ENCODE assay signal across 9 cellular contexts in the genomic region with DNA sequence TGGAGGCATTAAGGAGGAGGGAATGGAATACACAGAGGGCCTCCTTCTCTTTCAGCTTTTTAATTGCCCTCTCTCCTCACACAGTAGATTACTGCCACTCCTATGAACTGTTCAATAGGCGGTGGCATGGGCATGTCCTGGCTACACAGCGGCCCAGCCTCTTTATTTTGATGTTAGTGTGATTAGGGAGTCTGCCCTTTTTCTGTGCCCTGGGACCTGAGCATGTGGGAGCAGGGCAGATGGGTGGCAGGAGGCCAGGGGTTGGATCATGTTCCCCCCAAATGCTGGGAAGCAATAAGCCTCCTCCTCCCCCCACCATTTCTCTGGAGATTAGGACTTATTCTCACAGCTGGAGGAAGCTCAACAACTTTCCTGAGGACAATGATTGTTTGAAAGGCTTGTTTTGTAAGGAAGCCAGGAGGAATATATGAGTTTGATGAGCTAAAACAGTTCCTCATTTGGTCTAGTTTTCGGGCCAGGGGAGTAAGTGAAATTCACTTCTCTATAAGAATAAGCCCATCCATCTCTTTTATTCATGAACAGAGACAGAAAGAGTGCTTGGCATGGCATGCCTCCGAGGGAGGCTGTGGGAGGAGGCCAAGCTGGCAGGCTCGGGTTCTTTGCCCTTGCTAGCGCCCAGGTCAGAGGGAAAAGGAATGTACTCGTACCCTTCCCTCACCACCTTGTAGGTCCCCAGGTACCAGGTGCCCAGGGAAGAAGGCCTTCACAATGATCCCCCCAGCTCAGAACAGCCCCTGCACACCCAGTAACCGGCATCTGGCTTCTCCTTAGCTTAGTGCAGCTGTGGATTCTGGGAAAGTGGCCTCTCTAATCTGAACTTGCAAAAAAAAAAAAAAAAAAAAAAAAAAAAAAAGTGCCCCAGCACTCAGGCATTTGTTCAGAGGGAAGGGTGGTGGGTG. TPM values are rescaled to one million over a fixed set of nuclear protein-coding genes. Genes with fewer than 3 reads are reported as not detected.
DNase-seq lines count a peak whose midpoint lies in the region; ATAC-seq, FAIRE-seq and TF ChIP-seq lines count a peak whose summit lies in the region.
"Had no signal": no experiment of that assay in that cellular context is flagged by ENCODE, and none has a peak within 500 bp of the region (broad histone marks: within the 10 kb centered on the region; RNA-seq: fewer than 3 reads in every experiment).

No MANE protein-coding gene starts in this region.

- CTCF ChIA-PET in naive thymus-derived CD4-positive, alpha-beta T cell (lab: Charles Lee): interaction anchor here (0.6 to 2.0 kb wide), 6 partner anchors 16 to 222 kb away, joined by 3 to 6 read pairs (median 4); a partner anchor contains a TSS

- peak overlapping the region in 28 of 59 donors; percentile 32 to 61 (median 53) for H3K4me3 ChIP-seq in dorsolateral prefrontal cortex
- H3K4me3 ChIP-seq in naive thymus-derived CD4-positive, alpha-beta T cell (ENCODE audit: low read length): peak overlapping the region; percentile 46
- H3K4me3 ChIP-seq in upper lobe of right lung: peak overlapping the region; percentile 51

- peaks cover 0 to 21% of the 10 kb centered on the region in 2 donors for H3K4me1 ChIP-seq in naive thymus-derived CD4-positive, alpha-beta T cell (ENCODE audit: control insufficient read depth in 2 of 2, insufficient read depth in 2 of 2, low read length in 2 of 2)
- H3K4me1 ChIP-seq in upper lobe of right lung: no peaks in the 10 kb centered on the region

- DNase-seq in natural killer cell (no peak), dorsolateral prefrontal cortex (no peak), upper lobe of right lung (no peak), GM12892 (ENCODE audit: insufficient read length) (no peak)
- no peak for DNase-seq in natural killer cell treated with Interleukin-12 subunit alpha and Interleukin-12 subunit beta and Interleukin-15 and Interleukin-18, amount 100 ng/mL, for 72 hours (ENCODE audit: low spot score)
- DNase-seq in naive thymus-derived CD4-positive, alpha-beta T cell: no peak

- no peaks in the 10 kb centered on the region for H3K36me3 ChIP-seq in naive thymus-derived CD4-positive, alpha-beta T cell (ENCODE audit: control insufficient read depth in 2 of 3, insufficient read depth in 3 of 3, low read length in 3 of 3)
- no peaks in the 10 kb centered on the region for H3K36me3 ChIP-seq in upper lobe of right lung

- POLR2A ChIA-PET in naive thymus-derived CD4-positive, alpha-beta T cell (lab: Charles Lee): interaction anchor here (0.5 to 6.2 kb wide), 10 partner anchors 8 to 1546 kb away, joined by 3 to 45 read pairs (median 4); a partner anchor contains a TSS

- peak overlapping the region in 1 of 2 donors; percentile 23 for H3K27ac Mint-ChIP-seq in natural killer cell
- H3K27ac Mint-ChIP-seq in natural killer cell treated with Interleukin-12 subunit alpha and Interleukin-12 subunit beta and Interleukin-15 and Interleukin-18, amount 100 ng/mL, for 72 hours: peak overlapping the region in 1 of 2 donors; percentile 18
- peak overlapping the region in 6 of 9 donors; percentile 32 to 85 (median 68) for H3K27ac Mint-ChIP-seq in naive thymus-derived CD4-positive, alpha-beta T cell

- no peaks in the 10 kb centered on the region for H3K9me3 Mint-ChIP-seq in natural killer cell
- peaks cover 2% of the 10 kb centered on the region for H3K9me3 Mint-ChIP-seq in natural killer cell treated with Interleukin-12 subunit alpha and Interleukin-12 subunit beta and Interleukin-15 and Interleukin-18, amount 100 ng/mL, for 72 hours
- peaks cover 0 to 2% (median 0%) of the 10 kb centered on the region in 11 donors for H3K9me3 Mint-ChIP-seq in naive thymus-derived CD4-positive, alpha-beta T cell

- H3K27me3 ChIP-seq in dorsolateral prefrontal cortex (no peaks in the 10 kb centered on the region), upper lobe of right lung (no peaks in the 10 kb centered on the region)
- H3K27me3 ChIP-seq in naive thymus-derived CD4-positive, alpha-beta T cell (ENCODE audit: control insufficient read depth in 2 of 2, insufficient read depth in 2 of 2, low read length in 2 of 2): no peaks in the 10 kb centered on the region

- H3K27ac ChIP-seq in dorsolateral prefrontal cortex (peak overlapping the region in 57 of 59 donors; percentile 41 to 100 (median 94)), upper lobe of right lung (no peak overlapping the region)
- no peak overlapping the region for H3K27ac ChIP-seq in naive thymus-derived CD4-positive, alpha-beta T cell (ENCODE audit: low read depth, low read length)

- ATAC-seq in natural killer cell: no peak
- no peak for ATAC-seq in natural killer cell treated with Interleukin-12 subunit alpha and Interleukin-12 subunit beta and Interleukin-15 and Interleukin-18, amount 100 ng/mL, for 72 hours
- no peak for ATAC-seq in naive thymus-derived CD4-positive, alpha-beta T cell
- ATAC-seq in upper lobe of right lung: no peak
- ATAC-seq in GM19452 (IDR thresholded peaks at IDR 0.05; ENCODE audit: unreplicated experiment): no peak
- ATAC-seq in HG03520 (IDR thresholded peaks at IDR 0.05; ENCODE audit: unreplicated experiment): no peak

- no peaks in the 10 kb centered on the region for H3K9me3 ChIP-seq in naive thymus-derived CD4-positive, alpha-beta T cell (ENCODE audit: control insufficient read depth in 2 of 3, low read length in 3 of 3)
- no peaks in the 10 kb centered on the region for H3K9me3 ChIP-seq in upper lobe of right lung

- H3K4me3 Mint-ChIP-seq in natural killer cell: peak overlapping the region; percentile 80
- H3K4me3 Mint-ChIP-seq in natural killer cell treated with Interleukin-12 subunit alpha and Interleukin-12 subunit beta and Interleukin-15 and Interleukin-18, amount 100 ng/mL, for 72 hours: no peak overlapping the region
- H3K4me3 Mint-ChIP-seq in naive thymus-derived CD4-positive, alpha-beta T cell: peak overlapping the region; percentile 65 to 85 (median 80)

- H3K36me3 Mint-ChIP-seq in natural killer cell: no peaks in the 10 kb centered on the region
- H3K36me3 Mint-ChIP-seq in natural killer cell treated with Interleukin-12 subunit alpha and Interleukin-12 subunit beta and Interleukin-15 and Interleukin-18, amount 100 ng/mL, for 72 hours: no peaks in the 10 kb centered on the region
- H3K36me3 Mint-ChIP-seq in naive thymus-derived CD4-positive, alpha-beta T cell: peaks cover 0 to 1% (median 0%) of the 10 kb centered on the region in 5 donors

- H3K27me3 Mint-ChIP-seq in natural killer cell (ENCODE audit: low read depth in 2 of 2): peaks cover 2 to 16% of the 10 kb centered on the region in 2 donors
- H3K27me3 Mint-ChIP-seq in natural killer cell treated with Interleukin-12 subunit alpha and Interleukin-12 subunit beta and Interleukin-15 and Interleukin-18, amount 100 ng/mL, for 72 hours: peaks cover 4 to 12% of the 10 kb centered on the region in 2 donors
- peaks cover 0 to 19% (median 0%) of the 10 kb centered on the region in 5 donors for H3K27me3 Mint-ChIP-seq in naive thymus-derived CD4-positive, alpha-beta T cell

- peaks cover 0 to 11% of the 10 kb centered on the region in 2 donors for H3K4me1 Mint-ChIP-seq in natural killer cell
- H3K4me1 Mint-ChIP-seq in natural killer cell treated with Interleukin-12 subunit alpha and Interleukin-12 subunit beta and Interleukin-15 and Interleukin-18, amount 100 ng/mL, for 72 hours (ENCODE audit: low read depth in 2 of 2): peaks cover 0 to 10% of the 10 kb centered on the region in 2 donors
- H3K4me1 Mint-ChIP-seq in naive thymus-derived CD4-positive, alpha-beta T cell: peaks cover 8 to 44% (median 40%) of the 10 kb centered on the region in 7 donors

- TF ChIP-seq POLR2A in GM12892 (IDR thresholded peaks at IDR 0.05; ENCODE audit: low read depth, low read length): no peak

- TF ChIP-seq CTCF in natural killer cell (IDR thresholded peaks at IDR 0.05) (no peak), dorsolateral prefrontal cortex (IDR thresholded peaks at IDR 0.05 in 54 of 56, conservative IDR thresholded peaks at IDR 0.05 in 2 of 56; ENCODE audit: low read depth in 1 of 56, partially characterized antibody in 56 of 56) (no peak), upper lobe of right lung (IDR thresholded peaks at IDR 0.05) (no peak)

- FAIRE-seq in GM12892 (lab: Jason Lieb, UNC): no peak

- intact Hi-C loops in natural killer cell (cut with micrococcal nuclease) (loop anchor here (2.0 kb wide), 1 partner anchor 43 kb away; no protein-coding TSS in a partner anchor), dorsolateral prefrontal cortex (cut with DNase I) (loop anchor here (5.0 to 10.0 kb wide), 2 partner anchors 43 to 45 kb away; no protein-coding TSS in a partner anchor), upper lobe of right lung (cut with DNase I) (no loop called here)
- intact Hi-C loops in naive thymus-derived CD4-positive, alpha-beta T cell (cut with micrococcal nuclease): loop anchor here (1.0 to 5.0 kb wide), 6 partner anchors 34 to 247 kb away; a partner anchor contains a TSS

RNA-seq across cellular contexts. Expression of a gene that starts 1.0 kb away (rescaled TPM):
- total RNA-seq in natural killer cell (not detected), dorsolateral prefrontal cortex (under 1 TPM in 18 of 120 experiments, not detected in 102; 0.27 to 0.80 (median 0.43) TPM), upper lobe of right lung (not detected)
- total RNA-seq in natural killer cell treated with Interleukin-12 subunit alpha and Interleukin-12 subunit beta and Interleukin-15 and Interleukin-18, amount 100 ng/mL, for 72 hours: not detected
- total RNA-seq in naive thymus-derived CD4-positive, alpha-beta T cell: not detected
- polyA plus RNA-seq in naive thymus-derived CD4-positive, alpha-beta T cell: not detected
- not detected for polyA plus RNA-seq in GM12892 (2012; ENCODE audit: missing spikeins)
- total RNA-seq: left lobe of liver had no signal

RNA-seq across cellular contexts. Expression of a gene that starts 15.8 kb away (rescaled TPM):
- not detected for total RNA-seq in natural killer cell
- total RNA-seq in natural killer cell treated with Interleukin-12 subunit alpha and Interleukin-12 subunit beta and Interleukin-15 and Interleukin-18, amount 100 ng/mL, for 72 hours: not detected
- total RNA-seq in dorsolateral prefrontal cortex: 100 to 1,000 TPM in 119 of 120 experiments, 10 to 100 TPM in 1; 70.8 to 353 (median 174) TPM
- not detected for total RNA-seq in naive thymus-derived CD4-positive, alpha-beta T cell
- not detected for polyA plus RNA-seq in naive thymus-derived CD4-positive, alpha-beta T cell
- total RNA-seq in upper lobe of right lung: 0.14 TPM
- not detected for polyA plus RNA-seq in GM12892 (2012; ENCODE audit: missing spikeins)

RNA-seq across cellular contexts. Expression of a gene that starts 22.4 kb away (rescaled TPM):
- total RNA-seq in natural killer cell (not detected), dorsolateral prefrontal cortex (10 to 100 TPM in 87 of 120 experiments, 1 to 10 TPM in 33; 5.0 to 28.8 (median 11.9) TPM), upper lobe of right lung (75.0 TPM)
- total RNA-seq in natural killer cell treated with Interleukin-12 subunit alpha and Interleukin-12 subunit beta and Interleukin-15 and Interleukin-18, amount 100 ng/mL, for 72 hours: not detected
- under 1 TPM in 2 of 5 experiments, not detected in 3; 0.19 to 0.29 TPM for total RNA-seq in naive thymus-derived CD4-positive, alpha-beta T cell
- under 1 TPM in 1 of 2 donors, not detected in 1; 0.04 TPM for polyA plus RNA-seq in naive thymus-derived CD4-positive, alpha-beta T cell
- polyA plus RNA-seq in GM12892 (2012; ENCODE audit: missing spikeins): not detected

RNA-seq across cellular contexts. Expression of a gene that starts 33.9 kb away (rescaled TPM):
- total RNA-seq in natural killer cell: 1 to 10 TPM; 3.8 to 4.7 (median 3.9) TPM
- total RNA-seq in natural killer cell treated with Interleukin-12 subunit alpha and Interleukin-12 subunit beta and Interleukin-15 and Interleukin-18, amount 100 ng/mL, for 72 hours: 1 to 10 TPM; 2.7 to 6.8 TPM
- 1 to 10 TPM in 92 of 120 experiments, under 1 TPM in 28; 0.52 to 3.4 (median 1.4) TPM for total RNA-seq in dorsolateral prefrontal cortex
- total RNA-seq in naive thymus-derived CD4-positive, alpha-beta T cell: 1 to 10 TPM; 1.6 to 4.7 (median 2.7) TPM
- polyA plus RNA-seq in naive thymus-derived CD4-positive, alpha-beta T cell: 1 to 10 TPM; 1.5 to 1.6 TPM
- total RNA-seq in upper lobe of right lung: 1.5 TPM
- polyA plus RNA-seq in GM12892 (2012; ENCODE audit: missing spikeins): 3.1 TPM

RNA-seq across cellular contexts. Expression of a gene that starts 54.9 kb away (rescaled TPM):
- 10 to 100 TPM; 16.9 to 23.8 (median 22.7) TPM for total RNA-seq in natural killer cell
- total RNA-seq in natural killer cell treated with Interleukin-12 subunit alpha and Interleukin-12 subunit beta and Interleukin-15 and Interleukin-18, amount 100 ng/mL, for 72 hours: 1 to 10 TPM; 5.3 to 7.9 TPM
- 10 to 100 TPM; 18.0 to 58.3 (median 28.9) TPM for total RNA-seq in dorsolateral prefrontal cortex
- total RNA-seq in naive thymus-derived CD4-positive, alpha-beta T cell: 10 to 100 TPM in 4 of 5 experiments, 1 to 10 TPM in 1; 8.1 to 51.3 (median 38.0) TPM
- polyA plus RNA-seq in naive thymus-derived CD4-positive, alpha-beta T cell: 1 to 10 TPM; 3.6 to 8.5 TPM
- 12.6 TPM for total RNA-seq in upper lobe of right lung
- polyA plus RNA-seq in GM12892 (2012; ENCODE audit: missing spikeins): 1.0 TPM

Comparison
In these comparisons a context has a peak if more than half of its experiments do, and no peak if none do; other contexts are left out.
1. H3K27ac ChIP-seq: peak in dorsolateral prefrontal cortex (57 of 59); none in naive thymus-derived CD4-positive, alpha-beta T cell (single experiment) and upper lobe of right lung (single experiment).
2. RNA of a gene that starts 15.8 kb away (total RNA-seq): 70.8 to 353 TPM in dorsolateral prefrontal cortex; 0.14 TPM in upper lobe of right lung (single experiment), not detected in natural killer cell, not detected in natural killer cell treated with Interleukin-12 subunit alpha and Interleukin-12 subunit beta and Interleukin-15 and Interleukin-18, amount 100 ng/mL, for 72 hours and not detected in naive thymus-derived CD4-positive, alpha-beta T cell; every median in the first group is over 10 times any median in the second.
3. RNA of a gene that starts 22.4 kb away (total RNA-seq): 75.0 TPM in upper lobe of right lung (single experiment) and 5.0 to 28.8 TPM in dorsolateral prefrontal cortex; 0.19 to 0.29 TPM in naive thymus-derived CD4-positive, alpha-beta T cell, not detected in natural killer cell and not detected in natural killer cell treated with Interleukin-12 subunit alpha and Interleukin-12 subunit beta and Interleukin-15 and Interleukin-18, amount 100 ng/mL, for 72 hours; every median in the first group is over 4 times any median in the second.